In the genomic region with DNA sequence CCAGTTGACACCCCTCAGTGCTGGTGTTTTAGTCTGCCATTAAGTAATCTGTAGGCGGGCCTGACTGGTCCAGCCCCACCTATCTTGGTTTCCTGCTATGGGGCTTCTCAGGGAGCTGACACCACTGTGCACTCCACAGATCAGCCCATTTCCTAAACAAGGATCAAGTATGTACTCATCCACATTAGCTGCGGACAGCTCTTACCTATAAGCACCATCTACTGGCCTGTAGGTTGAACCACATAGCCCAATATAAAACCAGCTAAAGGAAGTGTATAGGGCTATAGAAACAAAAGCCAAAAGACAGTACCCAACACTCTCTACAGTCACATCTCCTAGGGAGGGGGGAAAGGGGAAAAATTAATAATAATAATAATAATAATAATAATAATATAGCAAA, we compare ENCODE assay signal across 16 cellular contexts.
A peak's percentile ranks its signal among the peaks of the same experiment; 100 is the strongest.
DNase-seq lines count a peak whose midpoint lies in the region; ATAC-seq, FAIRE-seq and TF ChIP-seq lines count a peak whose summit lies in the region.
"Had no signal": no experiment of that assay in that cellular context is flagged by ENCODE, and none has a peak within 500 bp of the region (broad histone marks: within the 10 kb centered on the region; RNA-seq: fewer than 3 reads in every experiment).

No MANE protein-coding gene starts in this region.

- no peak for FAIRE-seq in HepG2 (lab: Jason Lieb, UNC)
- FAIRE-seq: GM12878, GM18507, HTR-8/SVneo had no signal

- peak; percentile 1 for DNase-seq in DMS53 (lab: John Stamatoyannopoulos, UW)
- DNase-seq in DMS53 treated with DMSO at 0.1 percent for 48 hours (lab: John Stamatoyannopoulos, UW; ENCODE audit: unreplicated experiment): no peak
- no peak for DNase-seq in HepG2 (ENCODE audit: low spot score)
- no peak for DNase-seq in right lobe of liver
- no peak for DNase-seq in naive thymus-derived CD4-positive, alpha-beta T cell
- no peak for DNase-seq in NK-92 treated with Interleukin-12 subunit alpha and Interleukin-12 subunit beta, amount 100 ng/mL, for 24 hours (lab: John Stamatoyannopoulos, UW)
- DNase-seq: AML-193; CD8-positive, alpha-beta memory T cell; DMS79; H7 had no signal

- TF ChIP-seq EP300 in HepG2 (IDR thresholded peaks at IDR 0.05; ENCODE audit: low read depth in 2 of 2, low read length in 2 of 2) (no peak), HepG2 (CRISPR knock-in tag; IDR thresholded peaks at IDR 0.05; ENCODE audit: borderline replicate concordance) (no peak)

- in situ Hi-C loops in HepG2 (cut with HindIII; ENCODE audit: extremely low pct_ligation_motif_present, low pct_unique_long_range_greater_than_20kb): no loop called here

- TF ChIP-seq POLR2A in HepG2 (IDR thresholded peaks at IDR 0.05; ENCODE audit: insufficient read depth in 1 of 2, low read depth in 2 of 2, low read length in 2 of 2) (no peak), right lobe of liver (IDR thresholded peaks at IDR 0.05) (no peak)

- TF ChIP-seq RAD21 in liver (IDR thresholded peaks at IDR 0.05) (peak; percentile 77 to 85), HepG2 (CRISPR knock-in tag; IDR thresholded peaks at IDR 0.05) (no peak)

- no peak overlapping the region for H3K4me3 Mint-ChIP-seq in naive thymus-derived CD4-positive, alpha-beta T cell
- H3K4me3 Mint-ChIP-seq: CD8-positive, alpha-beta memory T cell had no signal

- 81% methylated on average over 2 of the region's 2 CpGs for WGBS in liver
- 11% methylated on average over 1 of the region's 2 CpGs for WGBS in HepG2 (ENCODE audit: low lambda C conversion rate)
- WGBS in right lobe of liver (ENCODE audit: insufficient coverage, low coverage, low lambda C conversion rate, missing lambda C conversion rate): 18% methylated on average over 1 of the region's 2 CpGs

- CTCF ChIA-PET in HepG2 (lab: Yijun Ruan, JAX; ENCODE audit: low intra/inter-chr PET ratio, low total read pairs): no interaction called here
- CTCF ChIA-PET in naive thymus-derived CD4-positive, alpha-beta T cell (lab: Charles Lee): no interaction called here

- TF ChIP-seq CTCF in liver (IDR thresholded peaks at IDR 0.05; ENCODE audit: low read depth, low read length, missing input control) (peak; percentile 40), HepG2 (CRISPR knock-in tag; IDR thresholded peaks at IDR 0.05) (no peak), right lobe of liver (IDR thresholded peaks at IDR 0.05) (peak; percentile 13 to 43 (median 41))

- BruUV-seq in HepG2 (replicated peaks; lab: Mats Ljungman, UMichigan): no TSS peak

- no peaks in the 10 kb centered on the region for H3K36me3 ChIP-seq in liver (ENCODE audit: control insufficient read depth in 4 of 4, insufficient read depth in 3 of 4, low read depth in 1 of 4, low read length in 3 of 4)
- no peaks in the 10 kb centered on the region for H3K36me3 ChIP-seq in HepG2 (replicated peaks in 1 of 2; ENCODE audit: control insufficient read depth in 1 of 2, insufficient read depth in 2 of 2, low read length in 2 of 2)
- no peaks in the 10 kb centered on the region for H3K36me3 ChIP-seq in right lobe of liver
- H3K36me3 ChIP-seq in naive thymus-derived CD4-positive, alpha-beta T cell (ENCODE audit: control insufficient read depth in 2 of 3, insufficient read depth in 3 of 3, low read length in 3 of 3): no peaks in the 10 kb centered on the region
- H3K36me3 ChIP-seq: BLaER1 had no signal

- H2AFZ ChIP-seq in HepG2 (ENCODE audit: low read length): no peak overlapping the region

- peaks cover 0 to 16% (median 8%) of the 10 kb centered on the region in 4 donors for H3K4me1 ChIP-seq in liver (ENCODE audit: control insufficient read depth in 4 of 4, insufficient read depth in 4 of 4, low read length in 3 of 4)
- H3K4me1 ChIP-seq in HepG2 (ENCODE audit: insufficient read depth, low read length): no peaks in the 10 kb centered on the region
- H3K4me1 ChIP-seq in right lobe of liver: peaks cover 0 to 8% (median 2%) of the 10 kb centered on the region in 4 donors
- no peaks in the 10 kb centered on the region for H3K4me1 ChIP-seq in naive thymus-derived CD4-positive, alpha-beta T cell (ENCODE audit: control insufficient read depth in 2 of 2, insufficient read depth in 2 of 2, low read length in 2 of 2)
- H3K4me1 ChIP-seq: BLaER1 had no signal

- no peaks in the 10 kb centered on the region for H4K20me1 ChIP-seq in HepG2 (ENCODE audit: insufficient read depth, low read length)
- H4K20me1 ChIP-seq: BLaER1 had no signal

- POLR2A ChIA-PET in HepG2 (lab: Yijun Ruan, JAX): no interaction called here
- POLR2A ChIA-PET in naive thymus-derived CD4-positive, alpha-beta T cell (lab: Charles Lee): no interaction called here

- peaks cover 0 to 6% (median 0%) of the 10 kb centered on the region in 11 donors for H3K9me3 Mint-ChIP-seq in naive thymus-derived CD4-positive, alpha-beta T cell

- H3K9ac ChIP-seq in liver (ENCODE audit: low read depth in 1 of 2, low read length in 2 of 2) (no peak overlapping the region), HepG2 (ENCODE audit: insufficient read depth, low read depth, low read length) (no peak overlapping the region)
- H3K9ac ChIP-seq: BLaER1 had no signal

- no peaks in the 10 kb centered on the region for H3K27me3 Mint-ChIP-seq in naive thymus-derived CD4-positive, alpha-beta T cell

- H3K79me2 ChIP-seq in HepG2 (ENCODE audit: insufficient read depth, low read length): no peaks in the 10 kb centered on the region

- no peaks in the 10 kb centered on the region for H3K4me1 Mint-ChIP-seq in naive thymus-derived CD4-positive, alpha-beta T cell
- H3K4me1 Mint-ChIP-seq: CD8-positive, alpha-beta memory T cell had no signal

- no peaks in the 10 kb centered on the region for H3K36me3 Mint-ChIP-seq in naive thymus-derived CD4-positive, alpha-beta T cell
- H3K36me3 Mint-ChIP-seq: CD8-positive, alpha-beta memory T cell had no signal

- H3K27ac Mint-ChIP-seq in naive thymus-derived CD4-positive, alpha-beta T cell: no peak overlapping the region
- H3K27ac Mint-ChIP-seq: CD8-positive, alpha-beta memory T cell had no signal

- H3K27ac ChIP-seq in liver (ENCODE audit: low read depth in 1 of 2, low read length in 2 of 2): no peak overlapping the region
- H3K27ac ChIP-seq in HepG2 (ENCODE audit: extremely low read length, insufficient read depth, low read length): no peak overlapping the region
- H3K27ac ChIP-seq in right lobe of liver: no peak overlapping the region
- no peak overlapping the region for H3K27ac ChIP-seq in naive thymus-derived CD4-positive, alpha-beta T cell (ENCODE audit: low read depth, low read length)
- H3K27ac ChIP-seq: 22Rv1, BLaER1 had no signal

- ATAC-seq in HepG2 (no peak), right lobe of liver (peak; percentile 91 to 97 (median 94))
- ATAC-seq in naive thymus-derived CD4-positive, alpha-beta T cell: no peak
- ATAC-seq: GM12878 had no signal

- H3K27me3 ChIP-seq in liver (ENCODE audit: control insufficient read depth in 4 of 4, insufficient read depth in 4 of 4, low read length in 3 of 4): no peaks in the 10 kb centered on the region
- H3K27me3 ChIP-seq in HepG2 (ENCODE audit: control insufficient read depth in 1 of 2, insufficient read depth in 2 of 2, low read length in 2 of 2): no peaks in the 10 kb centered on the region
- no peaks in the 10 kb centered on the region for H3K27me3 ChIP-seq in right lobe of liver
- H3K27me3 ChIP-seq in naive thymus-derived CD4-positive, alpha-beta T cell (ENCODE audit: control insufficient read depth in 2 of 2, insufficient read depth in 2 of 2, low read length in 2 of 2): no peaks in the 10 kb centered on the region

- H3K4me2 ChIP-seq in HepG2 (ENCODE audit: low read depth, low read length): no peak overlapping the region
- H3K4me2 ChIP-seq: BLaER1 had no signal

- intact Hi-C loops in HepG2 (cut with micrococcal nuclease; ENCODE audit: unreplicated experiment): no loop called here
- intact Hi-C loops in right lobe of liver (cut with DNase I): no loop called here
- intact Hi-C loops in naive thymus-derived CD4-positive, alpha-beta T cell (cut with micrococcal nuclease): no loop called here

- H3K4me3 ChIP-seq in liver (ENCODE audit: low read depth in 1 of 3, low read length in 3 of 3) (no peak overlapping the region), HepG2 (replicated peaks in 1 of 3; ENCODE audit: insufficient read depth in 1 of 3, low read depth in 2 of 3, low read length in 3 of 3) (no peak overlapping the region), right lobe of liver (no peak overlapping the region)
- H3K4me3 ChIP-seq in naive thymus-derived CD4-positive, alpha-beta T cell (ENCODE audit: low read length): no peak overlapping the region
- H3K4me3 ChIP-seq: BLaER1, GM12878 had no signal

- H3K9me3 ChIP-seq in liver (ENCODE audit: control insufficient read depth in 4 of 4, low read length in 3 of 4) (no peaks in the 10 kb centered on the region), HepG2 (ENCODE audit: low read length) (peaks cover 73% of the 10 kb centered on the region), right lobe of liver (no peaks in the 10 kb centered on the region)
- no peaks in the 10 kb centered on the region for H3K9me3 ChIP-seq in naive thymus-derived CD4-positive, alpha-beta T cell (ENCODE audit: control insufficient read depth in 2 of 3, low read length in 3 of 3)
- H3K9me3 ChIP-seq: BLaER1 had no signal

TF ChIP-seq in liver, 16 proteins besides CTCF, POLR2A, EP300 and RAD21 (continues in another document):
- TF ChIP-seq SP1 (IDR thresholded peaks at IDR 0.05) (no peak), JUND (IDR thresholded peaks at IDR 0.05) (no peak), FOXA2 (IDR thresholded peaks at IDR 0.05) (no peak), RXRA (IDR thresholded peaks at IDR 0.05) (no peak), YY1 (IDR thresholded peaks at IDR 0.05) (no peak), HNF4G (IDR thresholded peaks at IDR 0.05) (no peak)

TF ChIP-seq in HepG2, 621 proteins besides CTCF, POLR2A, EP300 and RAD21 (continues in another document):
- TF ChIP-seq XRCC5 (optimal IDR thresholded peaks at IDR 0.05; ENCODE audit: low read length) (no peak), TAF1 (CRISPR knock-in tag; IDR thresholded peaks at IDR 0.05) (no peak), ZSCAN31 (CRISPR knock-in tag; IDR thresholded peaks at IDR 0.05; ENCODE audit: low read depth) (no peak)

Comparison
In these comparisons a context has a peak if more than half of its experiments do, and no peak if none do; other contexts are left out.
1. ATAC-seq: peak in right lobe of liver (4 of 4); none in HepG2 (single experiment) and naive thymus-derived CD4-positive, alpha-beta T cell (single experiment).